Comparison of ENCODE assay signal across 13 cellular contexts in the genomic region with DNA sequence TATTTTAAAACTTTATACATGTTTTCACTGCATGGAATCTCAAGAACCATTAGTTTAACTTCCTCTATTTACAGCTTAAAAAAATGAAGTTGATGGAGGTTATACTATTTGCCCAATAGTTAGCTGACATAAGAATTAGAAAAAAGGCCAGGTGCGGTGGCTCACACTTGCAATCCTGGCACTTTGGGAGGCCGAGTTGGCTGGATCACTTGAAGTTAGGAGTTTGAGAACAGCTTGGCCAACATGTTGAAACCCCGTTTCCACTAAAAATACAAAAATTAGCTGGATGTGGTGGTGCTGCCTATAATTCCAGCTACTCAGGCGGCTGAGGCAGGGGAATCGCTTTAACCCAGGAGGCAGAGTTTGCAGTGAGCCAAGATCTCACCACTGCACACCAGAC.
A peak's percentile ranks its signal among the peaks of the same experiment; 100 is the strongest.
DNase-seq lines count a peak whose midpoint lies in the region; ATAC-seq and TF ChIP-seq lines count a peak whose summit lies in the region.
"Had no signal": no experiment of that assay in that cellular context is flagged by ENCODE, and none has a peak within 500 bp of the region (broad histone marks: within the 10 kb centered on the region; RNA-seq: fewer than 3 reads in every experiment).

No MANE protein-coding gene starts in this region.

- H3K4me3 ChIP-seq in mesenchymal stem cell (ENCODE audit: insufficient read depth in 1 of 2, low read depth in 1 of 2, low read length in 2 of 2) = no peak overlapping the region
- no peak overlapping the region for H3K4me3 ChIP-seq in GM23248
- H3K4me3 ChIP-seq: BLaER1 treated with 17β-estradiol and CSF1 and Interleukin-3, amounts not matched to agents 10 nM and 100 nM had no signal

- H3K4me1 ChIP-seq in mesenchymal stem cell (ENCODE audit: control insufficient read depth, insufficient read depth, low read depth, low read length) (no peaks in the 10 kb centered on the region), GM23248 (ENCODE audit: insufficient read depth) (no peaks in the 10 kb centered on the region)

- ATAC-seq in Right ventricle myocardium inferior = peak; percentile 27
- ATAC-seq in left cardiac atrium = peak in 1 of 2 donors; percentile 46
- ATAC-seq: HCT116 had no signal

- H2AFZ ChIP-seq in mesenchymal stem cell (ENCODE audit: low read depth, low read length) = no peak overlapping the region
- H2AFZ ChIP-seq in GM23248 = no peak overlapping the region

- H3K79me2 ChIP-seq in GM23248 (ENCODE audit: insufficient read depth) = no peaks in the 10 kb centered on the region

- H3F3A ChIP-seq in GM23248 (ENCODE audit: insufficient read depth) = no peaks in the 10 kb centered on the region

- 94% methylated on average over 4 of the region's 5 CpGs for WGBS in mesenchymal stem cell
- 25 to 26% methylated on average over 5 of the region's 5 CpGs for WGBS in GM23248 (ENCODE audit: low coverage in 1 of 2, low lambda C conversion rate in 2 of 2, missing lambda C conversion rate in 2 of 2), 2 experiments

- peaks cover 42% of the 10 kb centered on the region for H3K4me1 Mint-ChIP-seq in neural crest cell
- H3K4me1 Mint-ChIP-seq: CD4-positive, CD25-positive, alpha-beta regulatory T cell had no signal

- no peaks in the 10 kb centered on the region for H3K27me3 ChIP-seq in mesenchymal stem cell (ENCODE audit: control insufficient read depth in 1 of 2, insufficient read depth in 1 of 2, low read length in 2 of 2)
- H3K27me3 ChIP-seq in GM23248 (replicated peaks; ENCODE audit: insufficient read depth) = no peaks in the 10 kb centered on the region
- H3K27me3 ChIP-seq: BLaER1 treated with 17β-estradiol and CSF1 and Interleukin-3, amounts not matched to agents 10 nM and 100 nM had no signal

- no peak overlapping the region for H3K4ac ChIP-seq in mesenchymal stem cell (ENCODE audit: low read depth in 1 of 2, low read length in 2 of 2)

- no peak overlapping the region for H3K9ac ChIP-seq in mesenchymal stem cell (ENCODE audit: low read length)
- no peak overlapping the region for H3K9ac ChIP-seq in GM23248
- H3K9ac ChIP-seq: BLaER1 treated with 17β-estradiol and CSF1 and Interleukin-3, amounts not matched to agents 10 nM and 100 nM had no signal

- no peak overlapping the region for H2AK5ac ChIP-seq in mesenchymal stem cell (ENCODE audit: low read length, severe bottlenecking)

- no peaks in the 10 kb centered on the region for H3K9me2 ChIP-seq in GM23248 (ENCODE audit: insufficient read depth)

- DNase-seq in Right ventricle myocardium inferior (ENCODE audit: missing footprints) (peak; percentile 62), cardiac septum (ENCODE audit: low spot score) (no peak), left cardiac atrium (peak; percentile 35), neural crest cell (ENCODE audit: low read depth, low spot score) (no peak), NCI-H1694 treated with DMSO at 0.1 percent for 48 hours (lab: John Stamatoyannopoulos, UW) (no peak), mesenchymal stem cell (no peak), GM23248 (no peak), NCI-H226 (no peak)
- DNase-seq: 8988T; CD4-positive, CD25-positive, alpha-beta regulatory T cell; DMS 273 treated with DMSO at 0.1 percent for 48 hours had no signal

- H3K36me3 Mint-ChIP-seq in neural crest cell (ENCODE audit: low read depth) = no peaks in the 10 kb centered on the region
- H3K36me3 Mint-ChIP-seq: CD4-positive, CD25-positive, alpha-beta regulatory T cell had no signal

- no peak overlapping the region for H4K8ac ChIP-seq in mesenchymal stem cell (ENCODE audit: low read length)

- H3K14ac ChIP-seq in mesenchymal stem cell (ENCODE audit: low read length in 2 of 2) = no peak overlapping the region

- H3K36me3 ChIP-seq in mesenchymal stem cell (ENCODE audit: control insufficient read depth in 1 of 2, insufficient read depth in 2 of 2, low read depth in 1 of 2, low read length in 2 of 2) = no peaks in the 10 kb centered on the region
- H3K36me3 ChIP-seq in GM23248 (ENCODE audit: low read depth) = no peaks in the 10 kb centered on the region
- H3K36me3 ChIP-seq: BLaER1 treated with 17β-estradiol and CSF1 and Interleukin-3, amounts not matched to agents 10 nM and 100 nM had no signal

- H3K9me3 Mint-ChIP-seq in neural crest cell = peaks cover 6% of the 10 kb centered on the region

- no peaks in the 10 kb centered on the region for H3K27me3 Mint-ChIP-seq in neural crest cell (ENCODE audit: low read depth)
- H3K27me3 Mint-ChIP-seq: CD4-positive, CD25-positive, alpha-beta regulatory T cell had no signal

- H3K27ac ChIP-seq in mesenchymal stem cell (ENCODE audit: low read length, poor library complexity, severe bottlenecking) (no peak overlapping the region), GM23248 (no peak overlapping the region)
- H3K27ac ChIP-seq: BLaER1 treated with 17β-estradiol and CSF1 and Interleukin-3, amounts not matched to agents 10 nM and 100 nM had no signal

- no peak overlapping the region for H4K91ac ChIP-seq in mesenchymal stem cell (ENCODE audit: low read length)

- H2BK5ac ChIP-seq in mesenchymal stem cell (ENCODE audit: low read depth, low read length, poor library complexity, severe bottlenecking) = no peak overlapping the region

- no peak overlapping the region for H3K23ac ChIP-seq in mesenchymal stem cell (ENCODE audit: low read length in 2 of 2)

- no peak overlapping the region for H2BK15ac ChIP-seq in mesenchymal stem cell (ENCODE audit: low read depth, poor library complexity, severe bottlenecking)

- no peak overlapping the region for H3K4me3 Mint-ChIP-seq in neural crest cell
- H3K4me3 Mint-ChIP-seq: CD4-positive, CD25-positive, alpha-beta regulatory T cell had no signal

- H2BK12ac ChIP-seq in mesenchymal stem cell (ENCODE audit: low read length in 2 of 2) = no peak overlapping the region

- no peaks in the 10 kb centered on the region for H4K20me1 ChIP-seq in GM23248 (ENCODE audit: insufficient read depth)
- H4K20me1 ChIP-seq: BLaER1 treated with 17β-estradiol and CSF1 and Interleukin-3, amounts not matched to agents 10 nM and 100 nM had no signal

- peak overlapping the region; percentile 35 for H3K27ac Mint-ChIP-seq in neural crest cell (ENCODE audit: unreplicated experiment)
- H3K27ac Mint-ChIP-seq: CD4-positive, CD25-positive, alpha-beta regulatory T cell had no signal

- no peak overlapping the region for H2BK120ac ChIP-seq in mesenchymal stem cell (ENCODE audit: low read depth, low read length)

- no peak overlapping the region for H3K4me2 ChIP-seq in mesenchymal stem cell (ENCODE audit: low read length, poor library complexity, severe bottlenecking)
- H3K4me2 ChIP-seq in GM23248 (ENCODE audit: unreplicated experiment) = no peak overlapping the region
- H3K4me2 ChIP-seq: BLaER1 treated with 17β-estradiol and CSF1 and Interleukin-3, amounts not matched to agents 10 nM and 100 nM had no signal

- no peak for TF ChIP-seq CTCF in neural crest cell (conservative IDR thresholded peaks at IDR 0.05)

- intact Hi-C loops in Right ventricle myocardium inferior (cut with DNase I) (loop anchor here (5.0 to 10.0 kb wide), 2 partner anchors 47 to 124 kb away; partner anchors contain the start of gene CDH19), cardiac septum (cut with DNase I) (loop anchor here (10.0 kb wide), 1 partner anchor 124 kb away; the partner anchor contains the start of gene CDH19), left cardiac atrium (cut with DNase I) (no loop called here)

- in situ Hi-C loops in GM23248 (cut with MboI) = no loop called here

- H3K9me3 ChIP-seq in mesenchymal stem cell (ENCODE audit: control insufficient read depth, low read length) = no peaks in the 10 kb centered on the region
- no peaks in the 10 kb centered on the region for H3K9me3 ChIP-seq in GM23248 (ENCODE audit: low read depth)
- H3K9me3 ChIP-seq: BLaER1 treated with 17β-estradiol and CSF1 and Interleukin-3, amounts not matched to agents 10 nM and 100 nM had no signal

- no peak overlapping the region for H3K18ac ChIP-seq in mesenchymal stem cell (ENCODE audit: low read depth in 1 of 2, low read length in 2 of 2)

- H3K79me1 ChIP-seq in mesenchymal stem cell (replicated peaks; ENCODE audit: low read length, poor library complexity, severe bottlenecking) = no peaks in the 10 kb centered on the region

Comparison
In these comparisons a context has a peak if more than half of its experiments do, and no peak if none do; other contexts are left out.
1. DNase-seq: peak in Right ventricle myocardium inferior (single experiment) and left cardiac atrium (single experiment); none in cardiac septum (single experiment), neural crest cell (single experiment), NCI-H1694 treated with DMSO at 0.1 percent for 48 hours (single experiment), mesenchymal stem cell (single experiment), GM23248 (single experiment) and NCI-H226 (single experiment).
2. intact Hi-C loops: an anchor here in Right ventricle myocardium inferior (5.0 to 10.0 kb wide) and cardiac septum (10.0 kb wide); none called in left cardiac atrium.